Comparison of ENCODE assay signal across 17 cellular contexts in genomic region chrX:49276207-49276606, GRCh38. TPM values are rescaled to one million over a fixed set of nuclear protein-coding genes. Genes with fewer than 3 reads are reported as not detected.
"Had no signal": no experiment of that assay in that cellular context is flagged by ENCODE, and none has a peak within 500 bp of the region (broad histone marks: within the 10 kb centered on the region; RNA-seq: fewer than 3 reads in every experiment).

No MANE protein-coding gene starts in this region.

- FAIRE-seq: urothelium cell line had no signal

- H3K4me3 Mint-ChIP-seq: activated B cell treated with CpG ODN at 0.5 μM for 24 hours; dendritic cell treated with granulocyte-macrophage colony-stimulating factor and Interleukin-4, amounts not matched to agents 40 ng/mL and 50 ng/mL, for 4 days; stimulated activated naive CD8-positive, alpha-beta T cell treated with anti-CD3 and anti-CD28 coated beads, Interleukin-15, Interleukin-2, amounts not matched to agents 100 ng/mL and 50 ng/mL, for 24 hours had no signal

- H3K36me3 ChIP-seq: brain microvascular endothelial cell had no signal

- H3K27me3 Mint-ChIP-seq: activated B cell treated with CpG ODN at 0.5 μM for 24 hours; dendritic cell treated with granulocyte-macrophage colony-stimulating factor and Interleukin-4, amounts not matched to agents 40 ng/mL and 50 ng/mL, for 4 days; stimulated activated naive CD8-positive, alpha-beta T cell treated with anti-CD3 and anti-CD28 coated beads, Interleukin-15, Interleukin-2, amounts not matched to agents 100 ng/mL and 50 ng/mL, for 24 hours had no signal

- H3K27me3 ChIP-seq: brain microvascular endothelial cell had no signal

- DNase-seq: activated B cell treated with CpG ODN at 0.5 μM for 24 hours; brain microvascular endothelial cell; cerebellar nuclear complex; left ventricle myocardium superior; mesenchymal stem cell; psoas muscle; stimulated activated CD4-positive, alpha-beta T cell treated with anti-CD3 and anti-CD28 coated beads, Interleukin-12 subunit alpha, Interleukin-12 subunit beta, amount 100 ng/mL, for 4 hours; stimulated activated CD4-positive, alpha-beta T cell treated with anti-CD3 and anti-CD28 coated beads, Interleukin-2, amount 100 ng/mL, for 48 hours had no signal

- H3K27ac ChIP-seq: brain microvascular endothelial cell, psoas muscle, SK-N-MC had no signal

- H3K4me1 ChIP-seq: psoas muscle had no signal

- H3K27ac Mint-ChIP-seq: activated B cell treated with CpG ODN at 0.5 μM for 24 hours; dendritic cell treated with granulocyte-macrophage colony-stimulating factor and Interleukin-4, amounts not matched to agents 40 ng/mL and 50 ng/mL, for 4 days had no signal

- H3K9me3 ChIP-seq: psoas muscle had no signal

- H3K9me3 Mint-ChIP-seq: activated B cell treated with CpG ODN at 0.5 μM for 24 hours; dendritic cell treated with granulocyte-macrophage colony-stimulating factor and Interleukin-4, amounts not matched to agents 40 ng/mL and 50 ng/mL, for 4 days; stimulated activated naive CD8-positive, alpha-beta T cell treated with anti-CD3 and anti-CD28 coated beads, Interleukin-15, Interleukin-2, amounts not matched to agents 100 ng/mL and 50 ng/mL, for 24 hours had no signal

- H3K4me3 ChIP-seq: psoas muscle, SK-N-MC had no signal

RNA-seq across cellular contexts. Expression of gene FOXP3, which starts 11.7 kb away (rescaled TPM):
- total RNA-seq: epithelial cell of proximal tubule, left ventricle myocardium superior, osteoblast, psoas muscle had no signal
- polyA plus RNA-seq: neural cell had no signal

RNA-seq across cellular contexts. Expression of gene GAGE10, which starts 27.2 kb away (rescaled TPM):
- total RNA-seq: activated B cell treated with CpG ODN at 0.5 μM for 24 hours, epithelial cell of proximal tubule, kidney epithelial cell, left ventricle myocardium superior, osteoblast, psoas muscle had no signal
- polyA plus RNA-seq: neural cell, psoas muscle, thymus had no signal

RNA-seq across cellular contexts. Expression of gene CACNA1F, which starts 43.1 kb away (rescaled TPM):
- total RNA-seq: kidney epithelial cell, osteoblast had no signal
- polyA plus RNA-seq: neural cell had no signal
